20 cellular contexts compared by ENCODE assay signal in genomic region chr3:160617636-160618035, GRCh38. TPM values are rescaled to one million over a fixed set of nuclear protein-coding genes. Genes with fewer than 3 reads are reported as not detected.
"Had no signal": no experiment of that assay in that cellular context is flagged by ENCODE, and none has a peak within 500 bp of the region (broad histone marks: within the 10 kb centered on the region; RNA-seq: fewer than 3 reads in every experiment).

No MANE protein-coding gene starts in this region.

- DNase-seq: activated CD4-positive, alpha-beta T cell treated with anti-CD3 and anti-CD28 coated beads, Interleukin-2, amount 10 ng/mL, durations not matched to agents 24 days and 14 days; activated CD4-positive, CD25-positive, alpha-beta regulatory T cell; activated CD8-positive, alpha-beta memory T cell treated with anti-CD3 and anti-CD28 coated beads, Interleukin-2, amount 50 U/mL, for 48 hours; activated gamma-delta T cell treated with Interleukin-2 at 50 U/mL for 16 hours; activated T-cell treated with anti-CD3 and anti-CD28 coated beads, Interleukin-2, amount 50 U/mL, for 72 hours; effector memory CD4-positive, alpha-beta T cell; erythroblast; heart right ventricle; left lung; naive thymus-derived CD8-positive, alpha-beta T cell; stimulated activated CD4-positive, alpha-beta T cell treated with anti-CD3 and anti-CD28 coated beads, Interleukin-4, amount 100 ng/mL, for 4 hours; stimulated activated CD8-positive, alpha-beta memory T cell treated with anti-CD3 and anti-CD28 coated beads, Interleukin-4, amount 100 ng/mL, for 48 hours; stimulated activated naive CD8-positive, alpha-beta T cell treated with anti-CD3 and anti-CD28 coated beads, Interleukin-15, Interleukin-2, amounts not matched to agents 100 U/mL and 50 U/mL, for 24 hours had no signal

- FAIRE-seq: keratinocyte, TTC549 had no signal

- H3K36me3 ChIP-seq: gastroesophageal sphincter, heart right ventricle, left lung, right atrium auricular region had no signal

- H3K9me3 ChIP-seq: gastroesophageal sphincter, heart right ventricle, left lung, right atrium auricular region had no signal

- H3K27me3 ChIP-seq: gastroesophageal sphincter, left lung, right atrium auricular region had no signal

- H3K4me1 ChIP-seq: left lung had no signal

- ATAC-seq: activated T-cell treated with anti-CD3 and anti-CD28 coated beads, Interleukin-2, amount 50 U/mL, for 72 hours; gastroesophageal sphincter; naive thymus-derived CD8-positive, alpha-beta T cell; stimulated activated naive CD8-positive, alpha-beta T cell treated with anti-CD3 and anti-CD28 coated beads, Interleukin-15, Interleukin-2, amounts not matched to agents 100 U/mL and 50 U/mL, for 24 hours had no signal

- H3K4me3 ChIP-seq: gastroesophageal sphincter, heart right ventricle, left lung, right atrium auricular region, smooth muscle cell had no signal

- H3K4me2 ChIP-seq: smooth muscle cell had no signal

- H3K27ac ChIP-seq: gastroesophageal sphincter, left lung, right atrium auricular region had no signal

RNA-seq across cellular contexts. Expression of gene ARL14, which starts 59.3 kb away (rescaled TPM):
- total RNA-seq: activated CD4-positive, alpha-beta T cell treated with anti-CD3 and anti-CD28 coated beads, Interleukin-2, amount 10 ng/mL, durations not matched to agents 24 days and 14 days; activated T-cell treated with anti-CD3 and anti-CD28 coated beads, Interleukin-2, amount 50 U/mL, for 72 hours; gastroesophageal sphincter; heart right ventricle; left lung; naive thymus-derived CD8-positive, alpha-beta T cell; posterior vena cava; right atrium auricular region; T-helper 2 cell treated with Interferon-gamma antibody and Interleukin-4, amounts not matched to agents 100 ng/mL and 5 ng/mL, for 36 hours had no signal
- polyA plus RNA-seq: heart right ventricle; naive thymus-derived CD8-positive, alpha-beta T cell; smooth muscle cell had no signal
